ENCODE assay signal across 1 cellular context in the genomic region with DNA sequence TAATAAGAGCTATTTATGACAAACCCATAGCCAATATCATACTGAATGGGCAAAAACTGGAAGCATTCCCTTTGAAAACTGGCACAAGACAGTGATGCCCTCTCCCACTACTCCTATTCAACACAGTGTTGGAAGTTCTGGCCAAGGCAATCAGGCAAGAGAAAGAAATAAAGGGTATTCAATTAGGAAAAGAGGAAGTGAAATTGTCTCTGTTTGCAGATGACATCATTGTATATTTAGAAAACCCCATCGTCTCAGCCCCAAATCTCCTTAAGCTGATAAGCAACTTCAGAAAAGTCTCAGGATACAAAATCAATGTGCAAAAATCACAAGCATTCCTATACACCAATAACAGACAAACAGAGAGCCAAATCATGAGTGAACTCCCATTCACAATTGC. TPM values are rescaled to one million over a fixed set of nuclear protein-coding genes. Genes with fewer than 3 reads are reported as not detected.
"Had no signal": no experiment of that assay in that cellular context is flagged by ENCODE, and none has a peak within 500 bp of the region (broad histone marks: within the 10 kb centered on the region; RNA-seq: fewer than 3 reads in every experiment).

No MANE protein-coding gene starts in this region.

RNA-seq across cellular contexts. Expression of a gene that starts 36.2 kb away (rescaled TPM):
- total RNA-seq: G401 had no signal
